ENCODE assay signal across 12 cellular contexts in genomic region chr18:54742654-54743053, GRCh38.
DNase-seq lines count a peak whose midpoint lies in the region; ATAC-seq and TF ChIP-seq lines count a peak whose summit lies in the region.
"Had no signal": no experiment of that assay in that cellular context is flagged by ENCODE, and none has a peak within 500 bp of the region (broad histone marks: within the 10 kb centered on the region; RNA-seq: fewer than 3 reads in every experiment).

No MANE protein-coding gene starts in this region.

- in situ Hi-C loops in astrocyte of the spinal cord (cut with HindIII; ENCODE audit: low sequenced_read_pairs), result no loop called here

- no peak for ATAC-seq in GM21619 (IDR thresholded peaks at IDR 0.05; ENCODE audit: unreplicated experiment)
- no peak for ATAC-seq in activated CD8-positive, alpha-beta memory T cell treated with anti-CD3 and anti-CD28 coated beads, Interleukin-2, amount 10 ng/mL, durations not matched to agents 7 days and 5 days
- ATAC-seq: WTC11 had no signal

- H3K36me3 ChIP-seq in skeletal muscle satellite cell (ENCODE audit: insufficient read depth, low read length), result no peaks in the 10 kb centered on the region

- peaks cover 23% of the 10 kb centered on the region for H3K27me3 Mint-ChIP-seq in activated CD8-positive, alpha-beta memory T cell treated with anti-CD3 and anti-CD28 coated beads, Interleukin-2, amount 10 ng/mL, durations not matched to agents 7 days and 5 days

- CTCF ChIA-PET in activated CD8-positive, alpha-beta memory T cell treated with anti-CD3 and anti-CD28 coated beads, Interleukin-2, amount 10 ng/mL, durations not matched to agents 7 days and 5 days (lab: Charles Lee), result interaction anchor here (1.0 kb wide), 1 partner anchor 9 kb away, joined by 3 read pairs; no protein-coding TSS in a partner anchor

- H3K27ac Mint-ChIP-seq in activated CD8-positive, alpha-beta memory T cell treated with anti-CD3 and anti-CD28 coated beads, Interleukin-2, amount 10 ng/mL, durations not matched to agents 7 days and 5 days, result no peak overlapping the region
- H3K27ac Mint-ChIP-seq: activated naive CD8-positive, alpha-beta T cell treated with anti-CD3 and anti-CD28 coated beads, Interleukin-2, amount 10 ng/mL, durations not matched to agents 7 days and 5 days; WTC11 had no signal

- H3K9me3 ChIP-seq in skeletal muscle satellite cell (replicated peaks; ENCODE audit: low read length), result no peaks in the 10 kb centered on the region

- H3K9me3 Mint-ChIP-seq in activated CD8-positive, alpha-beta memory T cell treated with anti-CD3 and anti-CD28 coated beads, Interleukin-2, amount 10 ng/mL, durations not matched to agents 7 days and 5 days (ENCODE audit: low read depth), result no peaks in the 10 kb centered on the region

- H3K4me1 Mint-ChIP-seq in activated CD8-positive, alpha-beta memory T cell treated with anti-CD3 and anti-CD28 coated beads, Interleukin-2, amount 10 ng/mL, durations not matched to agents 7 days and 5 days, result no peaks in the 10 kb centered on the region
- H3K4me1 Mint-ChIP-seq: activated naive CD8-positive, alpha-beta T cell treated with anti-CD3 and anti-CD28 coated beads, Interleukin-2, amount 10 ng/mL, durations not matched to agents 7 days and 5 days; WTC11 had no signal

- H3K36me3 Mint-ChIP-seq in activated CD8-positive, alpha-beta memory T cell treated with anti-CD3 and anti-CD28 coated beads, Interleukin-2, amount 10 ng/mL, durations not matched to agents 7 days and 5 days, result no peaks in the 10 kb centered on the region
- H3K36me3 Mint-ChIP-seq: activated naive CD8-positive, alpha-beta T cell treated with anti-CD3 and anti-CD28 coated beads, Interleukin-2, amount 10 ng/mL, durations not matched to agents 7 days and 5 days; WTC11 had no signal

- TF ChIP-seq CTCF in astrocyte of the spinal cord (IDR thresholded peaks at IDR 0.05; ENCODE audit: low read depth, low read length), result no peak

- H3K4me1 ChIP-seq in skeletal muscle satellite cell (ENCODE audit: control insufficient read depth, insufficient read depth, low read length), result peaks cover 45% of the 10 kb centered on the region

- H3K27me3 ChIP-seq in skeletal muscle satellite cell (ENCODE audit: control insufficient read depth, insufficient read depth, low read length), result no peaks in the 10 kb centered on the region

- H3K4me2 ChIP-seq in skeletal muscle satellite cell (ENCODE audit: low read length), result peak overlapping the region; percentile 24
- H3K4me2 ChIP-seq: KMS-11 had no signal

- H3K4me3 ChIP-seq in astrocyte of the spinal cord (ENCODE audit: low read depth, low read length) (no peak overlapping the region), skeletal muscle satellite cell (ENCODE audit: low read length) (no peak overlapping the region)

- DNase-seq in GM04504 (ENCODE audit: low read depth), result peak; percentile 98
- DNase-seq in astrocyte of the spinal cord (ENCODE audit: low read depth, low spot score), result peak; percentile 96
- DNase-seq in hepatic stellate cell (ENCODE audit: low spot score), result peak; percentile 38
- DNase-seq in activated naive CD4-positive, alpha-beta T cell (lab: John Stamatoyannopoulos, UW), result no peak
- no peak for DNase-seq in NCI-H446 (lab: John Stamatoyannopoulos, UW)
- no peak for DNase-seq in activated CD8-positive, alpha-beta memory T cell treated with anti-CD3 and anti-CD28 coated beads, Interleukin-2, amount 10 ng/mL, durations not matched to agents 7 days and 5 days
- DNase-seq: activated naive CD8-positive, alpha-beta T cell treated with anti-CD3 and anti-CD28 coated beads, Interleukin-2, amount 10 ng/mL, durations not matched to agents 7 days and 5 days; DND-41 had no signal

- no peak overlapping the region for H3K9ac ChIP-seq in skeletal muscle satellite cell (ENCODE audit: low read depth, low read length)
- H3K9ac ChIP-seq: KMS-11 had no signal

- no peak overlapping the region for H3K4me3 Mint-ChIP-seq in activated CD8-positive, alpha-beta memory T cell treated with anti-CD3 and anti-CD28 coated beads, Interleukin-2, amount 10 ng/mL, durations not matched to agents 7 days and 5 days
- H3K4me3 Mint-ChIP-seq: activated naive CD8-positive, alpha-beta T cell treated with anti-CD3 and anti-CD28 coated beads, Interleukin-2, amount 10 ng/mL, durations not matched to agents 7 days and 5 days; WTC11 had no signal

Comparison
In these comparisons a context has a peak if more than half of its experiments do, and no peak if none do; other contexts are left out.
1. DNase-seq: peak in GM04504 (single experiment), astrocyte of the spinal cord (single experiment) and hepatic stellate cell (single experiment); none in activated naive CD4-positive, alpha-beta T cell (0 of 4), NCI-H446 (0 of 2) and activated CD8-positive, alpha-beta memory T cell treated with anti-CD3 and anti-CD28 coated beads, Interleukin-2, amount 10 ng/mL, durations not matched to agents 7 days and 5 days (single experiment).